Comparison of ENCODE assay signal across 1 cellular context in the genomic region with DNA sequence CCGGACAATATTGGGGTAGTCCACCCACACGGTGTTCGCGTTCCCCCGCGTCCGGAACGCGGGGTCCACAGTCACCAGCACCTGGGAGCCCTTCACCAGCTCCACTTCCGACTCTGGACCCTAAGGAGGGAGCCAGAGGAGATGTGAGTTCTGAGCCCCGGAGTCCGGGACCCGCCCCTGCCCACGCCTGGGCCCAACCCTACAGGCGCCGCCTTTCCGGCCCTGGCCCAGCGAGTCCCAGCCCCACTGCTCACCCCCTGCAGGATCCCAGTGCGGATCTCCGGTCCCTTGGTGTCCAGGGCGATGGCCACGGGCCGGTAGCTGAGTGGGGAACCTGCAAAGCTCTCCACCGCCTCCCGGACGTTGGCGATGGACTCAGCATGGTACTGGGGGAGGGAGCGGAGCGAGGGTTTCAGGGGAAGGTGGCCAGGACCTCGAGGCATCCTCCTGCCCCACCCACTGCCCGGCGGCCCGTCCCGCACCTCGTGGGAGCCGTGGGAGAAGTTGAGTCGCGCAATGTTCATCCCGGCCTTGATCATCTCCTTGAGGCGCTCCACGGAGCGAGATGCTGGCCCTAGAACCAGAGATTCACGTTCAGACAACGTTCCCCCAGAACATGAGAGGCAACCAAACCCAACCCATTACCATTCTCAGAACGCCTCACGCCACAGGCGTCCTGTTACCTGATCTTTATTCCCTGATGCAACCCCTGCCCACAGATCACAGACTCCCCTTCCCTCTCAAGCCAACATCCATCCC.
TF ChIP-seq lines count a peak whose summit lies in the region.

No MANE protein-coding gene starts in this region.

TF ChIP-seq in GM23338, 12 proteins besides CTCF, POLR2A, EP300 and RAD21 (continued from another document):
- TF ChIP-seq EZH2phosphoT487 (IDR thresholded peaks at IDR 0.05; ENCODE audit: unreplicated experiment), result no peak
- no peak for TF ChIP-seq JUNB (IDR thresholded peaks at IDR 0.05; ENCODE audit: unreplicated experiment)
- TF ChIP-seq POLR2AphosphoS5 (IDR thresholded peaks at IDR 0.05; ENCODE audit: low read depth), result no peak; the same call in 1 of the 2 replicates
- TF ChIP-seq ZNF114 (CRISPR knock-in tag; IDR thresholded peaks at IDR 0.05), result no peak
- no peak for TF ChIP-seq NANOG (IDR thresholded peaks at IDR 0.05; ENCODE audit: borderline replicate concordance)
